8 cellular contexts compared by ENCODE assay signal in the genomic region with DNA sequence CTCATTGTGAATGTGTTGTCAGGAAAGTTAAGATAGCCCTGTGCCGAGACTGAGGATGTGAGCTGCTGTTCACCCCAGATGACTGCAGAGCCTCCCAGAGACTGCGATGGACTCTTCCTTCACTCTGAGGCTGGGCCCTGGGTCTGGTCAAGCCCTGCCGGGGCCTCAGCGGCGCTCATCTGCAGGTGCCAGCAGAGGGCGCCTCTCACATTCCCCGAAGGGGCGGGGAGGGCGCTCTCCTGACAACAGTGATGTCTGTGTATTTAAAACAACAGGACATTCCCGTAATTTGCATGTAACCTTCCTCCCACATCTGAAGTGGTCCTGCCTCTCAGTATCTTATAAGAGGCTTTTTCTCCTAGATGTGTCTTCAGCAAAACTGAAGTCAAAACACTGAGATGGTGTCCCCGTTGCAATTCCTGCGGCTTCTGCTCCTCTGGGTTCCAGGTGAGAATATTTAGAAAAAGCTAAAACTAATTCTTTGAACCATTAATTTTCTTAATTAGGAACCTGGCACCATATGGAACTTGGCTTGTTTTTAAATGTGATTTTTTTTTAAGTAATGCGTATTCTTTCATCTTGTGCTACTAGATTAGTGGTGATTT.
DNase-seq lines count a peak whose midpoint lies in the region; ATAC-seq and TF ChIP-seq lines count a peak whose summit lies in the region.

No MANE protein-coding gene starts in this region.

- WGBS in aorta, 2 donors: 33 to 35% methylated on average over 13 of the region's 13 CpGs
- WGBS in sigmoid colon, 2 donors: 26 to 36% methylated on average over 13 of the region's 13 CpGs

- TF ChIP-seq EP300 in sigmoid colon (IDR thresholded peaks at IDR 0.05): no peak

- H3K27ac ChIP-seq in aorta (ENCODE audit: low read depth in 1 of 2, low read length in 2 of 2) (no peak overlapping the region), sigmoid colon (no peak overlapping the region)

- no peak for TF ChIP-seq CTCF in sigmoid colon (IDR thresholded peaks at IDR 0.05)

- no peak for TF ChIP-seq POLR2A in sigmoid colon (IDR thresholded peaks at IDR 0.05)

- H3K4me1 ChIP-seq in aorta (ENCODE audit: control insufficient read depth in 1 of 2, insufficient read depth in 2 of 2, low read length in 2 of 2): no peaks in the 10 kb centered on the region
- H3K4me1 ChIP-seq in sigmoid colon: no peaks in the 10 kb centered on the region

- H3K36me3 ChIP-seq in aorta (ENCODE audit: control insufficient read depth in 1 of 2, insufficient read depth in 2 of 2, low read length in 1 of 2): no peaks in the 10 kb centered on the region
- no peaks in the 10 kb centered on the region for H3K36me3 ChIP-seq in sigmoid colon

- H3K4me3 ChIP-seq in aorta (ENCODE audit: low read length in 2 of 2) (no peak overlapping the region), sigmoid colon (no peak overlapping the region)

- intact Hi-C loops in left cardiac atrium (cut with DNase I): no loop called here
- intact Hi-C loops in aorta (cut with DNase I): no loop called here
- intact Hi-C loops in sigmoid colon (cut with DNase I): no loop called here

- peak; percentile 4 for DNase-seq in stimulated activated CD4-positive, alpha-beta T cell treated with anti-CD3 and anti-CD28 coated beads, Interleukin-1b, Interleukin-23, amount 100 ng/mL, for 48 hours
- no peak for DNase-seq in stimulated activated CD4-positive, alpha-beta T cell treated with anti-CD3 and anti-CD28 coated beads, Interleukin-12 subunit alpha, Interleukin-12 subunit beta, amount 100 ng/mL, for 4 hours
- DNase-seq in RKO (ENCODE audit: low spot score): peak; percentile 57
- DNase-seq in left cardiac atrium: peak; percentile 28
- DNase-seq in aorta: peak; percentile 49 to 76
- no peak for DNase-seq in sigmoid colon
- no peak for DNase-seq in NCI-H226

- H3K9me3 ChIP-seq in aorta (ENCODE audit: control insufficient read depth, low read length) (no peaks in the 10 kb centered on the region), sigmoid colon (no peaks in the 10 kb centered on the region)

- peak; percentile 68 for ATAC-seq in HG02763 (IDR thresholded peaks at IDR 0.05; ENCODE audit: unreplicated experiment)
- peak; percentile 65 to 68 for ATAC-seq in left cardiac atrium
- ATAC-seq in aorta (ENCODE audit: low FRiP score): peak; percentile 56

- H3K27me3 ChIP-seq in aorta (ENCODE audit: control insufficient read depth in 1 of 2, insufficient read depth in 2 of 2, low read length in 1 of 2): no peaks in the 10 kb centered on the region
- H3K27me3 ChIP-seq in sigmoid colon: peaks cover 0 to 12% (median 0%) of the 10 kb centered on the region in 3 donors

Comparison
In these comparisons a context has a peak if more than half of its experiments do, and no peak if none do; other contexts are left out.
1. DNase-seq: peak in stimulated activated CD4-positive, alpha-beta T cell treated with anti-CD3 and anti-CD28 coated beads, Interleukin-1b, Interleukin-23, amount 100 ng/mL, for 48 hours (single experiment), RKO (single experiment), left cardiac atrium (single experiment) and aorta (2 of 2); none in stimulated activated CD4-positive, alpha-beta T cell treated with anti-CD3 and anti-CD28 coated beads, Interleukin-12 subunit alpha, Interleukin-12 subunit beta, amount 100 ng/mL, for 4 hours (single experiment), sigmoid colon (single experiment) and NCI-H226 (single experiment).
2. Peak in every context shown above with its lines, with median percentiles within 50 percentile points of each other: ATAC-seq.